Comparison of ENCODE assay signal across 1 cellular context in the genomic region with DNA sequence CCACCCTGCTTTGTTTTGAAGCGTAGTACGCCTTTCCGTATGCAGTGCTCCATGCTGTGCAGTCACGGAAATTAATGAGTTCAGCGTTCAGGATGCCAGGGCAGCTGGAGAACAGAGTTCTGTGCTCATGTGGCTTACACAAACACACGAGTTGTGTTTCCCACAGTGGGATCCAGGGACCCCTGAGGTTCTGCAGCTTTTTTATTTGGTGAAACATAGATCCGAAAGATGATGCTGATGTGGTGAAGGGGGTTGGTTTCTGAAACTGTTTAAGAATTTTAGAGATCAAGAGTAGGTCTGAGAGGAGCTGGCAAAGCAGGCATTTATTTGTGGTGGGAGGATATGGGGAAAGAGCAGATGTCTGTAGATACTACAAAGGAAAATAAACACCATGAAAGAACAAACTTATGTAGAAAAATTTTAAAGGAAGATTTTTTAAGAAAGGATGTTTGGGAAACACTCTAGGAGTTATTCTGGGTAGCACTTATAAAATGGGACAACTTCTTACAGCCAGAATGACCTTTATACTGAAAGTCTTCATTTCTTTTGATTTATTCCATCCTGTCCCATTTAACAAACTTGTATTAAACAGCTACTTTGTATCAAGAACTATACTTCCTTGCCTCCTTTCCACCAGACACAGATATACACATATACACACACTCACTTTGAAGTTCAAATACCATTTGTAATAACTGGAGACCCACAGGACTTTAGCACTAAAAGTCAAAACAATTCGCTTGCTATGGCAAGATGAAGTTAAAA.
TF ChIP-seq lines count a peak whose summit lies in the region.

No MANE protein-coding gene starts in this region.

TF ChIP-seq in HEK293, 187 proteins besides CTCF, POLR2A, EP300 and RAD21 (continued from another document):
- no peak for TF ChIP-seq SETDB1 (IDR thresholded peaks at IDR 0.05; ENCODE audit: insufficient read length, low read length)
- TF ChIP-seq ZNF211 (tag by site-specific recombination; IDR thresholded peaks at IDR 0.05; ENCODE audit: low read depth), result no peak
- TF ChIP-seq MYNN (tag by site-specific recombination; IDR thresholded peaks at IDR 0.05; ENCODE audit: borderline replicate concordance), result no peak
- no peak for TF ChIP-seq ZNF792 (tag by site-specific recombination; IDR thresholded peaks at IDR 0.05)
- no peak for TF ChIP-seq ZNF248 (tag by site-specific recombination; IDR thresholded peaks at IDR 0.05)
- TF ChIP-seq, protein P1, sequence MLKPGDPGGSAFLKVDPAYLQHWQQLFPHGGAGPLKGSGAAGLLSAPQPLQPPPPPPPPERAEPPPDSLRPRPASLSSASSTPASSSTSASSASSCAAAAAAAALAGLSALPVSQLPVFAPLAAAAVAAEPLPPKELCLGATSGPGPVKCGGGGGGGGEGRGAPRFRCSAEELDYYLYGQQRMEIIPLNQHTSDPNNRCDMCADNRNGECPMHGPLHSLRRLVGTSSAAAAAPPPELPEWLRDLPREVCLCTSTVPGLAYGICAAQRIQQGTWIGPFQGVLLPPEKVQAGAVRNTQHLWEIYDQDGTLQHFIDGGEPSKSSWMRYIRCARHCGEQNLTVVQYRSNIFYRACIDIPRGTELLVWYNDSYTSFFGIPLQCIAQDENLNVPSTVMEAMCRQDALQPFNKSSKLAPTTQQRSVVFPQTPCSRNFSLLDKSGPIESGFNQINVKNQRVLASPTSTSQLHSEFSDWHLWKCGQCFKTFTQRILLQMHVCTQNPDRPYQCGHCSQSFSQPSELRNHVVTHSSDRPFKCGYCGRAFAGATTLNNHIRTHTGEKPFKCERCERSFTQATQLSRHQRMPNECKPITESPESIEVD (tag by site-specific recombination; IDR thresholded peaks at IDR 0.05), result peak; percentile 58
- TF ChIP-seq, protein P2, sequence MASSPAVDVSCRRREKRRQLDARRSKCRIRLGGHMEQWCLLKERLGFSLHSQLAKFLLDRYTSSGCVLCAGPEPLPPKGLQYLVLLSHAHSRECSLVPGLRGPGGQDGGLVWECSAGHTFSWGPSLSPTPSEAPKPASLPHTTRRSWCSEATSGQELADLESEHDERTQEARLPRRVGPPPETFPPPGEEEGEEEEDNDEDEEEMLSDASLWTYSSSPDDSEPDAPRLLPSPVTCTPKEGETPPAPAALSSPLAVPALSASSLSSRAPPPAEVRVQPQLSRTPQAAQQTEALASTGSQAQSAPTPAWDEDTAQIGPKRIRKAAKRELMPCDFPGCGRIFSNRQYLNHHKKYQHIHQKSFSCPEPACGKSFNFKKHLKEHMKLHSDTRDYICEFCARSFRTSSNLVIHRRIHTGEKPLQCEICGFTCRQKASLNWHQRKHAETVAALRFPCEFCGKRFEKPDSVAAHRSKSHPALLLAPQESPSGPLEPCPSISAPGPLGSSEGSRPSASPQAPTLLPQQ (tag by site-specific recombination; IDR thresholded peaks at IDR 0.05), result no peak
- TF ChIP-seq ZNF266 (tag by site-specific recombination; IDR thresholded peaks at IDR 0.05; ENCODE audit: low read depth), result no peak
- TF ChIP-seq SP7 (tag by site-specific recombination; IDR thresholded peaks at IDR 0.05), result peak; percentile 12; the same call in 1 of the 2 replicates
- TF ChIP-seq ZNF768 (tag by site-specific recombination; IDR thresholded peaks at IDR 0.05), result peak; percentile 66; the same call in 1 of the 2 replicates
- no peak for TF ChIP-seq ZBTB48 (tag by site-specific recombination; IDR thresholded peaks at IDR 0.05)
- peak; percentile 99 for TF ChIP-seq ZIC2 (tag by site-specific recombination; IDR thresholded peaks at IDR 0.05)
- peak; percentile 29; the same call in 1 of the 2 replicates for TF ChIP-seq ZEB2 (tag by site-specific recombination; IDR thresholded peaks at IDR 0.05)
- peak; percentile 59 for TF ChIP-seq FEZF1 (tag by site-specific recombination; IDR thresholded peaks at IDR 0.05)
- no peak; the same call in 1 of the 2 replicates for TF ChIP-seq ZSCAN30 (tag by site-specific recombination; IDR thresholded peaks at IDR 0.05)
- peak; percentile 44; the same call in 1 of the 2 replicates for TF ChIP-seq ZNF335 (tag by site-specific recombination; conservative IDR thresholded peaks at IDR 0.05)
- peak; percentile 74 for TF ChIP-seq IKZF3 (tag by site-specific recombination; IDR thresholded peaks at IDR 0.05)
- TF ChIP-seq ZNF596 (tag by site-specific recombination; IDR thresholded peaks at IDR 0.05), result 0 out of 2 replicates have a peak, but pooled peaks have one; percentile 13
- peak; percentile 87 for TF ChIP-seq ZBTB17 (tag by site-specific recombination; IDR thresholded peaks at IDR 0.05)
- TF ChIP-seq ZNF660 (tag by site-specific recombination; IDR thresholded peaks at IDR 0.05), result peak; percentile 7
